ENCODE assay signal across 8 cellular contexts in the genomic region with DNA sequence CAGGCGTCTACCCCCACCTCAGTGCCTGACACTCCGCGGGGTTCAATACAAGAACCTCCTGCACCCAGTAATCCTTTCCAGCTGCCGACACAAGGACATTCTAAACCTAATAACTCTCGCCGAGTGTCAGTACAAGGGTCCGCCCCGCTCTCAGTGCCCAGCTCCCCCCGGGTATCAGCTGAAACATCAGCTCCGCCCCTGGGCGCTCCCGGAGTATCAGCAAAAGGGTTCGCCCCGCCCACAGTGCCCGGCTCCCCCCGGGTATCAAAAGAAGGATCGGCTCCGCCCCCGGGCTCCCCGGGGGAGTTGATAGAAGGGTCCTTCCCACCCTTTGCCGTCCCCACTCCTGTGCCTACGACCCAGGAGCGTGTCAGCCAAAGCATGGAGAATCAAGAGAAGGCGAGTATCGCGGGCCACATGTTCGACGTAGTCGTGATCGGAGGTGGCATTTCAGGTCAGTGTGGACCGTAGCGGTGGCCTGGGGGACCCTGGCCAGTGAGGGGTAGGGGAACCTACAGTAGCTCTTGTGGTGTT. TPM values are rescaled to one million over a fixed set of nuclear protein-coding genes. Genes with fewer than 3 reads are reported as not detected.
DNase-seq lines count a peak whose midpoint lies in the region; ATAC-seq and TF ChIP-seq lines count a peak whose summit lies in the region.

A gene (plus strand): TSS at position 339 of the 534 bp plus-strand sequence. CDS start 43 bp downstream, at position 382.

- peak; percentile 39 to 73 for TF ChIP-seq POLR2A in uterus (IDR thresholded peaks at IDR 0.05)

- peaks cover 19% of the 10 kb centered on the region for H3K36me3 Mint-ChIP-seq in Calu3 (ENCODE audit: insufficient read depth, unreplicated experiment)
- no peaks in the 10 kb centered on the region for H3K36me3 Mint-ChIP-seq in activated naive CD8-positive, alpha-beta T cell treated with anti-CD3 and anti-CD28 coated beads for 36 hours

- intact Hi-C loops in Calu3 (cut with micrococcal nuclease; ENCODE audit: unreplicated experiment) (loop anchor here (5.0 kb wide), 2 partner anchors 96 to 99 kb away; no protein-coding TSS in a partner anchor), Right ventricle myocardium inferior (cut with DNase I) (loop anchor here (2.0 to 5.0 kb wide), 4 partner anchors 39 to 94 kb away; no protein-coding TSS in a partner anchor), uterus (cut with DNase I; ENCODE audit: low total_unique reads) (no loop called here)

- H3K4me2 ChIP-seq in OCI-LY3 (ENCODE audit: low read length) = peak within 1 kb of the TSS; percentile 64

- TF ChIP-seq CTCF in Calu3 (IDR thresholded peaks at IDR 0.05; ENCODE audit: unreplicated experiment) = no peak
- TF ChIP-seq CTCF in OCI-LY3 (IDR thresholded peaks at IDR 0.05; ENCODE audit: low read depth, low read length) = no peak
- no peak for TF ChIP-seq CTCF in uterus (IDR thresholded peaks at IDR 0.05)

- H3K36me3 ChIP-seq in OCI-LY3 (replicated peaks; ENCODE audit: low read depth, low read length) (no peaks in the 10 kb centered on the region), uterus (no peaks in the 10 kb centered on the region)

- no TSS peak for BruUV-seq in Calu3 (replicated peaks; lab: Mats Ljungman, UMichigan)

- H3K79me2 ChIP-seq in OCI-LY3 (ENCODE audit: low read length) = no peaks in the 10 kb centered on the region

- H3K4me1 ChIP-seq in OCI-LY3 (ENCODE audit: low read length) (0 out of 2 replicates have a peak, but pooled peaks cover 3% of the 10 kb centered on the region), uterus (no peaks in the 10 kb centered on the region)

- CTCF ChIA-PET in Calu3 (lab: Charles Lee) = no interaction called here

- peaks cover 8% of the 10 kb centered on the region for H3K4me1 Mint-ChIP-seq in Calu3 (ENCODE audit: low read depth, unreplicated experiment)
- H3K4me1 Mint-ChIP-seq in activated naive CD8-positive, alpha-beta T cell treated with anti-CD3 and anti-CD28 coated beads for 36 hours = no peaks in the 10 kb centered on the region

- no peaks in the 10 kb centered on the region for H3K9me3 ChIP-seq in OCI-LY3 (ENCODE audit: insufficient read depth, low read length)
- no peaks in the 10 kb centered on the region for H3K9me3 ChIP-seq in uterus

- ATAC-seq in Right ventricle myocardium inferior = peak; percentile 73
- no peak for ATAC-seq in GM21737 (IDR thresholded peaks at IDR 0.05; ENCODE audit: unreplicated experiment)

- peak within 1 kb of the TSS; percentile 78; the same call in 1 of the 2 replicates for H3K9ac ChIP-seq in OCI-LY3 (ENCODE audit: low read length)

- H3K27ac Mint-ChIP-seq in Calu3 (ENCODE audit: unreplicated experiment) = no peak within 1 kb of the TSS
- H3K27ac Mint-ChIP-seq in activated naive CD8-positive, alpha-beta T cell treated with anti-CD3 and anti-CD28 coated beads for 36 hours = no peak within 1 kb of the TSS

- peak within 1 kb of the TSS; percentile 71 for H3K4me3 Mint-ChIP-seq in Calu3 (ENCODE audit: low read depth, unreplicated experiment)
- peak within 1 kb of the TSS; percentile 86 for H3K4me3 Mint-ChIP-seq in activated naive CD8-positive, alpha-beta T cell treated with anti-CD3 and anti-CD28 coated beads for 36 hours

- H3K27me3 ChIP-seq in OCI-LY3 (ENCODE audit: low read depth, low read length) = no peaks in the 10 kb centered on the region
- no peaks in the 10 kb centered on the region for H3K27me3 ChIP-seq in uterus

- H2AFZ ChIP-seq in OCI-LY3 (ENCODE audit: low read depth, low read length) = 0 out of 2 replicates have a peak within 1 kb of the TSS, but pooled peaks have one; percentile 30

- H3K4me3 ChIP-seq in OCI-LY3 (ENCODE audit: low read length) (peak within 1 kb of the TSS; percentile 85), uterus (peak within 1 kb of the TSS; percentile 55 to 61)

- H3K9me3 Mint-ChIP-seq in Calu3 (ENCODE audit: low read depth, unreplicated experiment) = no peaks in the 10 kb centered on the region
- H3K9me3 Mint-ChIP-seq in activated naive CD8-positive, alpha-beta T cell treated with anti-CD3 and anti-CD28 coated beads for 36 hours = no peaks in the 10 kb centered on the region

- H3K27me3 Mint-ChIP-seq in Calu3 (ENCODE audit: unreplicated experiment) = no peaks in the 10 kb centered on the region
- H3K27me3 Mint-ChIP-seq in activated naive CD8-positive, alpha-beta T cell treated with anti-CD3 and anti-CD28 coated beads for 36 hours = no peaks in the 10 kb centered on the region

- no peaks in the 10 kb centered on the region for H4K20me1 ChIP-seq in OCI-LY3 (ENCODE audit: insufficient read depth, low read length)

- no peak within 1 kb of the TSS for H3K27ac ChIP-seq in OCI-LY3 (ENCODE audit: low read length)
- peak within 1 kb of the TSS; percentile 86 to 87 for H3K27ac ChIP-seq in uterus

- DNase-seq in Calu3 (peak; percentile 28), Right ventricle myocardium inferior (ENCODE audit: missing footprints) (peak; percentile 90), nucleus accumbens (lab: John Stamatoyannopoulos, UW) (peak in 52 of 56 donors; percentile 8 to 80 (median 48)), uterus (peak; percentile 72 to 88), RPMI8226 (no peak)
- peak; percentile 18 for DNase-seq in activated naive CD8-positive, alpha-beta T cell treated with anti-CD3 and anti-CD28 coated beads for 36 hours

RNA-seq across cellular contexts. Expression of the gene that starts here (rescaled TPM):
- total RNA-seq in Calu3 (2022) (1.8 and 3.3 TPM in 2 replicates), Right ventricle myocardium inferior (102 TPM), uterus (10 to 100 TPM; 13.2 to 90.6 (median 67.1) TPM)
- total RNA-seq in activated naive CD8-positive, alpha-beta T cell treated with anti-CD3 and anti-CD28 coated beads for 36 hours = under 1 TPM; 0.21 to 0.60 TPM

Comparison
In these comparisons a context has a peak if more than half of its experiments do, and no peak if none do; other contexts are left out.
1. Peak in DNase-seq in activated naive CD8-positive, alpha-beta T cell treated with anti-CD3 and anti-CD28 coated beads for 36 hours; RNA of the gene not detected or under 1 TPM.